ENCODE assay signal across 1 cellular context in genomic region chr7:55486991-55487390, GRCh38.
TF ChIP-seq lines count a peak whose summit lies in the region.

No MANE protein-coding gene starts in this region.

TF ChIP-seq in neural cell, 6 proteins besides CTCF, POLR2A, EP300 and RAD21 (continued from another document):
- peak; percentile 26 for TF ChIP-seq REST (IDR thresholded peaks at IDR 0.05; ENCODE audit: borderline replicate concordance)
- TF ChIP-seq EZH2 (IDR thresholded peaks at IDR 0.05; ENCODE audit: borderline replicate concordance, insufficient read depth, low read length, poor library complexity, severe bottlenecking), result no peak
- no peak for TF ChIP-seq TAF1 (IDR thresholded peaks at IDR 0.05; ENCODE audit: low read depth)
- no peak for TF ChIP-seq SMC3 (conservative IDR thresholded peaks at IDR 0.05; ENCODE audit: poor library complexity)
